Comparison of ENCODE assay signal across 8 cellular contexts in the genomic region with DNA sequence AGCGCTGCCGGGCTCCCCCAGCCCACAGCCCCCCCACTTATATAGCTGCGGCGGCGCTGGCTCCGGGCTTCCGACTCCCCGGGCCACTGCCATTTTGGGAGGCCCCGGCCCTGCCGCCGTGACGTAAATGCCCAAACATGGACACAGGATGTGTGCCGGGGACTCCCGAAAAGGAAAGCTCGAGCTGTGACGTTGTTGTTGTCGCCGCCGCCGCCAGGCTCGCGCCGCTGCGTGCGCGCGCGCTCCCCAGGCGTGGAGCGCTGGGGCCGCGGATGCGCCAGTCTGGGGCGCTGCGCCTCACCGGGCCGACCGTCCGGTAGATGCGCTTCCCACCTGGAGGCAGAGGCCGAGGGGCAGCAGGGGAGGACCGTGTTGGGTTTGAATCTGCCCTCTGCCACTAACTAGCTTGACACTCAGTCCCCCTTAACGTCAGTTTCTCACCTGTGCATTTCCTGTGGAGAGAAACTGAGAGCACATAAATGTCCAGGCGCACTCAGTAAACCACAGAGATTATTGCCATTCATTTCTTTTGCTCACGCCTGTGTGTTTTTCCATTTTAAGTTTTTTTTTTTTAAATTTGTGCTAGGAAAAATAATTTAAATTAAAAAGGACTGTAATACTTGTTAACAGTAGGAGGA. TPM values are rescaled to one million over a fixed set of nuclear protein-coding genes. Genes with fewer than 3 reads are reported as not detected.
DNase-seq lines count a peak whose midpoint lies in the region; ATAC-seq and TF ChIP-seq lines count a peak whose summit lies in the region.

A gene (minus strand): TSS at position 15 of the 638 bp plus-strand sequence. CDS start 231 bp downstream, outside the sequence.

- peak; percentile 85 to 95 (median 88) for DNase-seq in CD8-positive, alpha-beta memory T cell
- DNase-seq in HS-5 (ENCODE audit: low read depth) (peak; percentile 25), NOMO-1 treated with DMSO at 0.1 percent for 48 hours (lab: John Stamatoyannopoulos, UW; ENCODE audit: unreplicated experiment) (peak; percentile 60), endothelial cell (ENCODE audit: low spot score) (peak; percentile 58), myocyte (ENCODE audit: low read depth) (peak; percentile 74)
- peak; percentile 89 for DNase-seq in activated CD8-positive, alpha-beta memory T cell treated with anti-CD3 and anti-CD28 coated beads, Interleukin-2, amount 50 U/mL, for 4 hours
- DNase-seq in stimulated activated CD8-positive, alpha-beta memory T cell treated with anti-CD3 and anti-CD28 coated beads, Interleukin-7, amount 100 ng/mL, for 48 hours (ENCODE audit: extremely low read depth in 1 of 2, low read depth in 1 of 2): peak; percentile 70 to 86

- H3K27me3 Mint-ChIP-seq in CD8-positive, alpha-beta memory T cell: peaks cover 46 to 67% of the 10 kb centered on the region in 2 donors
- H3K27me3 Mint-ChIP-seq in endothelial cell (ENCODE audit: unreplicated experiment): peaks cover 22% of the 10 kb centered on the region

- peaks cover 27% of the 10 kb centered on the region for H3K4me1 ChIP-seq in CD8-positive, alpha-beta memory T cell (ENCODE audit: insufficient read depth, low read length)

- H3K27me3 ChIP-seq in CD8-positive, alpha-beta memory T cell (ENCODE audit: insufficient read depth, low read length, poor library complexity, severe bottlenecking): peaks cover 50% of the 10 kb centered on the region

- no peaks in the 10 kb centered on the region for H3K36me3 Mint-ChIP-seq in CD8-positive, alpha-beta memory T cell
- peaks cover 6% of the 10 kb centered on the region for H3K36me3 Mint-ChIP-seq in endothelial cell (ENCODE audit: low read depth, unreplicated experiment)

- H3K27ac Mint-ChIP-seq in CD8-positive, alpha-beta memory T cell: peak within 1 kb of the TSS in 4 of 8 donors; percentile 12 to 58 (median 27)
- H3K27ac Mint-ChIP-seq in endothelial cell (ENCODE audit: unreplicated experiment): no peak within 1 kb of the TSS

- H3K9me3 ChIP-seq in CD8-positive, alpha-beta memory T cell (ENCODE audit: low read length): no peaks in the 10 kb centered on the region

- H3K4me3 Mint-ChIP-seq in CD8-positive, alpha-beta memory T cell: peak within 1 kb of the TSS; percentile 65 to 90 (median 79)
- peak within 1 kb of the TSS; percentile 62 for H3K4me3 Mint-ChIP-seq in endothelial cell (ENCODE audit: unreplicated experiment)

- POLR2A ChIA-PET in CD8-positive, alpha-beta memory T cell (lab: Charles Lee): interaction anchor here (0.7 to 4.7 kb wide), 4 partner anchors 9 to 60 kb away, joined by 3 to 25 read pairs (median 3); a partner anchor contains a TSS

- peaks cover 8 to 34% (median 20%) of the 10 kb centered on the region in 3 donors for H3K4me1 Mint-ChIP-seq in CD8-positive, alpha-beta memory T cell
- H3K4me1 Mint-ChIP-seq in endothelial cell (ENCODE audit: unreplicated experiment): no peaks in the 10 kb centered on the region

- no peak for TF ChIP-seq CTCF in endothelial cell (IDR thresholded peaks at IDR 0.05; ENCODE audit: unreplicated experiment)

- peaks cover 0 to 6% (median 0%) of the 10 kb centered on the region in 5 donors for H3K9me3 Mint-ChIP-seq in CD8-positive, alpha-beta memory T cell
- no peaks in the 10 kb centered on the region for H3K9me3 Mint-ChIP-seq in endothelial cell (ENCODE audit: unreplicated experiment)

- CTCF ChIA-PET in CD8-positive, alpha-beta memory T cell (lab: Charles Lee): interaction anchor here (1.3 to 6.8 kb wide), 4 partner anchors 9 to 58 kb away, joined by 3 to 54 read pairs (median 21); a partner anchor contains a TSS

- peak; percentile 92 for ATAC-seq in GM21381 (IDR thresholded peaks at IDR 0.05; ENCODE audit: unreplicated experiment)

- H3K4me3 ChIP-seq in CD8-positive, alpha-beta memory T cell (ENCODE audit: low read length): peak within 1 kb of the TSS; percentile 21

- no peak within 1 kb of the TSS for H3K27ac ChIP-seq in CD8-positive, alpha-beta memory T cell (ENCODE audit: low read depth, low read length)

- no peaks in the 10 kb centered on the region for H3K36me3 ChIP-seq in CD8-positive, alpha-beta memory T cell (ENCODE audit: insufficient read depth, low read length)

RNA-seq across cellular contexts. Expression of the gene that starts here (rescaled TPM):
- total RNA-seq in CD8-positive, alpha-beta memory T cell: under 1 TPM; 0.31 to 0.55 TPM
- not detected for polyA plus RNA-seq in CD8-positive, alpha-beta memory T cell
- total RNA-seq in endothelial cell (ENCODE audit: unreplicated experiment) (0.15 TPM), myocyte (not detected in 2 replicates)
- not detected for polyA plus RNA-seq in myocyte (2012)

Comparison
In these comparisons a context has a peak if more than half of its experiments do, and no peak if none do; other contexts are left out.
1. Peak in DNase-seq and H3K4me3 ChIP-seq in CD8-positive, alpha-beta memory T cell; RNA of the gene not detected or under 1 TPM.
2. Peak in DNase-seq in endothelial cell; RNA of the gene not detected or under 1 TPM.
3. Peak in DNase-seq in myocyte; RNA of the gene not detected or under 1 TPM.
4. DNase-seq: peak in every context shown above with its lines; median percentile 89 in activated CD8-positive, alpha-beta memory T cell treated with anti-CD3 and anti-CD28 coated beads, Interleukin-2, amount 50 U/mL, for 4 hours; 88 in CD8-positive, alpha-beta memory T cell; 78 in stimulated activated CD8-positive, alpha-beta memory T cell treated with anti-CD3 and anti-CD28 coated beads, Interleukin-7, amount 100 ng/mL, for 48 hours; 74 in myocyte; 60 in NOMO-1 treated with DMSO at 0.1 percent for 48 hours; 58 in endothelial cell; 25 in HS-5.